ENCODE assay signal across 1 cellular context in genomic region chr16:11372924-11373306, GRCh38.
TF ChIP-seq lines count a peak whose summit lies in the region.

No MANE protein-coding gene starts in this region.

TF ChIP-seq in IMR-90, 13 proteins besides CTCF, POLR2A, EP300 and RAD21 (continued from another document):
- TF ChIP-seq USF2 (IDR thresholded peaks at IDR 0.05; ENCODE audit: low read depth, low read length) = no peak
- TF ChIP-seq ELK1 (IDR thresholded peaks at IDR 0.05; ENCODE audit: borderline replicate concordance, low read depth, low read length) = no peak
- no peak for TF ChIP-seq RFX5 (IDR thresholded peaks at IDR 0.05; ENCODE audit: low read depth, low read length)
- TF ChIP-seq MAFK (IDR thresholded peaks at IDR 0.05; ENCODE audit: low read depth, low read length) = no peak
- no peak for TF ChIP-seq SMC3 (IDR thresholded peaks at IDR 0.05; ENCODE audit: low read depth, low read length)
- no peak for TF ChIP-seq RCOR1 (IDR thresholded peaks at IDR 0.05; ENCODE audit: insufficient replicate concordance, low read length)
- TF ChIP-seq MAZ (IDR thresholded peaks at IDR 0.05; ENCODE audit: borderline replicate concordance, low read depth, low read length) = no peak
